ENCODE assay signal across 8 cellular contexts in genomic region chr12:121579981-121580868, GRCh38. TPM values are rescaled to one million over a fixed set of nuclear protein-coding genes. Genes with fewer than 3 reads are reported as not detected.
DNase-seq lines count a peak whose midpoint lies in the region; ATAC-seq lines count a peak whose summit lies in the region.

No MANE protein-coding gene starts in this region.

- H3K27me3 Mint-ChIP-seq in activated CD8-positive, alpha-beta T cell treated with anti-CD3 and anti-CD28 coated beads, Interleukin-2, amount 10 ng/mL, durations not matched to agents 7 days and 5 days (ENCODE audit: low read depth), result no peaks in the 10 kb centered on the region
- H3K27me3 Mint-ChIP-seq in memory B cell, result no peaks in the 10 kb centered on the region

- H3K4me1 Mint-ChIP-seq in activated CD8-positive, alpha-beta T cell treated with anti-CD3 and anti-CD28 coated beads, Interleukin-2, amount 10 ng/mL, durations not matched to agents 7 days and 5 days (ENCODE audit: low read depth), result peaks cover 36% of the 10 kb centered on the region
- H3K4me1 Mint-ChIP-seq in memory B cell, result peaks cover 21% of the 10 kb centered on the region

- DNase-seq in C1 segment of cervical spinal cord (lab: John Stamatoyannopoulos, UW) (peak in 12 of 14 donors; percentile 61 to 92 (median 78)), HAP-1 (ENCODE audit: low spot score in 2 of 2) (peak; percentile 78 to 92), NCI-H748 (lab: John Stamatoyannopoulos, UW; ENCODE audit: unreplicated experiment) (peak; percentile 83), memory B cell (ENCODE audit: low spot score in 2 of 2) (peak; percentile 59 to 66)
- DNase-seq in activated CD8-positive, alpha-beta T cell treated with anti-CD3 and anti-CD28 coated beads, Interleukin-2, amount 10 ng/mL, durations not matched to agents 7 days and 5 days, result peak; percentile 84
- peak; percentile 64 for DNase-seq in effector CD8-positive, alpha-beta T cell (lab: John Stamatoyannopoulos, UW)
- DNase-seq in stimulated activated CD8-positive, alpha-beta memory T cell treated with anti-CD3 and anti-CD28 coated beads, Interleukin-12 subunit alpha, Interleukin-12 subunit beta, amount 100 ng/mL, for 1 hour (ENCODE audit: low read depth), result peak; percentile 58

- H3K4me3 ChIP-seq in HAP-1, result peak overlapping the region; percentile 52

- H3K27me3 ChIP-seq in HAP-1 (ENCODE audit: low read depth), result no peaks in the 10 kb centered on the region

- peak overlapping the region; percentile 98 for H3K4me3 Mint-ChIP-seq in activated CD8-positive, alpha-beta T cell treated with anti-CD3 and anti-CD28 coated beads, Interleukin-2, amount 10 ng/mL, durations not matched to agents 7 days and 5 days
- H3K4me3 Mint-ChIP-seq in memory B cell, result peak overlapping the region; percentile 89

- no peaks in the 10 kb centered on the region for H3K9me3 Mint-ChIP-seq in activated CD8-positive, alpha-beta T cell treated with anti-CD3 and anti-CD28 coated beads, Interleukin-2, amount 10 ng/mL, durations not matched to agents 7 days and 5 days (ENCODE audit: insufficient read depth)
- no peaks in the 10 kb centered on the region for H3K9me3 Mint-ChIP-seq in memory B cell

- peaks cover 12% of the 10 kb centered on the region for H3K36me3 Mint-ChIP-seq in activated CD8-positive, alpha-beta T cell treated with anti-CD3 and anti-CD28 coated beads, Interleukin-2, amount 10 ng/mL, durations not matched to agents 7 days and 5 days (ENCODE audit: low read depth)
- no peaks in the 10 kb centered on the region for H3K36me3 Mint-ChIP-seq in memory B cell

- H3K36me3 ChIP-seq in HAP-1 (replicated peaks), result peaks cover 14% of the 10 kb centered on the region

- CTCF ChIA-PET in activated CD8-positive, alpha-beta T cell treated with anti-CD3 and anti-CD28 coated beads, Interleukin-2, amount 10 ng/mL, durations not matched to agents 7 days and 5 days (lab: Charles Lee), result interaction anchor here (0.7 to 6.7 kb wide), 11 partner anchors 10 to 105 kb away, joined by 3 to 57 read pairs (median 5); partner anchors contain the start of gene ORAI1

- POLR2A ChIA-PET in activated CD8-positive, alpha-beta T cell treated with anti-CD3 and anti-CD28 coated beads, Interleukin-2, amount 10 ng/mL, durations not matched to agents 7 days and 5 days (lab: Charles Lee), result interaction anchor here (0.6 to 4.7 kb wide), 10 partner anchors 10 to 92 kb away, joined by 3 to 35 read pairs (median 5); partner anchors contain the start of gene ORAI1

- peaks cover 39% of the 10 kb centered on the region for H3K4me1 ChIP-seq in HAP-1

- in situ Hi-C loops in HAP-1 (cut with MboI; ENCODE audit: low sequenced_read_pairs), result no loop called here

- ATAC-seq in activated CD8-positive, alpha-beta T cell treated with anti-CD3 and anti-CD28 coated beads, Interleukin-2, amount 10 ng/mL, durations not matched to agents 7 days and 5 days, result peak; percentile 76
- ATAC-seq in memory B cell (ENCODE audit: low read depth), result peak; percentile 71
- ATAC-seq in GM18868 (IDR thresholded peaks at IDR 0.05; ENCODE audit: unreplicated experiment), result no peak

- H3K9me3 ChIP-seq in HAP-1, result no peaks in the 10 kb centered on the region

- H3K27ac Mint-ChIP-seq in activated CD8-positive, alpha-beta T cell treated with anti-CD3 and anti-CD28 coated beads, Interleukin-2, amount 10 ng/mL, durations not matched to agents 7 days and 5 days, result peak overlapping the region; percentile 98
- H3K27ac Mint-ChIP-seq in memory B cell, result peak overlapping the region; percentile 95

RNA-seq across cellular contexts. Expression of gene KDM2B, which starts 0.6 kb away (rescaled TPM):
- total RNA-seq in activated CD8-positive, alpha-beta T cell treated with anti-CD3 and anti-CD28 coated beads, Interleukin-2, amount 10 ng/mL, durations not matched to agents 7 days and 5 days, result 10 to 100 TPM; 76.1 to 76.6 TPM

RNA-seq across cellular contexts. Expression of gene ORAI1, which starts 46.1 kb away (rescaled TPM):
- 10 to 100 TPM; 67.4 to 69.6 TPM for total RNA-seq in activated CD8-positive, alpha-beta T cell treated with anti-CD3 and anti-CD28 coated beads, Interleukin-2, amount 10 ng/mL, durations not matched to agents 7 days and 5 days
